29 cellular contexts compared by ENCODE assay signal in the genomic region with DNA sequence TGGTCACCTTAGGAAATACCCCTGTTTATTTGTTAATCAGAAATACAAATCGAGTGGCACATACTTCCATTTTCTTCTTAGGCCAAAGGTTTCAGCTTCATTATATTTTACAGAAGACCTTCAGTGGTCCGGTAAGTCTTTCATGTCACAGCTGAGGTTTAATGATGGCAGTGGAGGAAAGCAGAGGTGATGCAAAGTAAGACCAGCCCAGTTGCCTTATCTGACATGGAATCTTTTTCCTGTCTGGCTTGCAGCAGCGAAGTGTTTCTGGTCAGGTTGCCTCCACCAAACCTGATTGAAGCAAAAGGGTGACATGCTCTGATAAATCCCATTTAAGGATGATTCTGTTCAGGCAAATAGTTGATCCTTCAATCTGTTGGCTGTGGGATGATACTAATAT.
A peak's percentile ranks its signal among the peaks of the same experiment; 100 is the strongest.
DNase-seq lines count a peak whose midpoint lies in the region; ATAC-seq, FAIRE-seq and TF ChIP-seq lines count a peak whose summit lies in the region.
"Had no signal": no experiment of that assay in that cellular context is flagged by ENCODE, and none has a peak within 500 bp of the region (broad histone marks: within the 10 kb centered on the region; RNA-seq: fewer than 3 reads in every experiment).

No MANE protein-coding gene starts in this region.

- no peak overlapping the region for H3K9ac ChIP-seq in endothelial cell of umbilical vein (replicated peaks; ENCODE audit: extremely low read depth, insufficient read depth, low read length)

- peaks cover 75% of the 10 kb centered on the region for H3K4me1 Mint-ChIP-seq in activated CD8-positive, alpha-beta memory T cell treated with anti-CD3 and anti-CD28 coated beads, Interleukin-2, amount 10 ng/mL, durations not matched to agents 7 days and 5 days
- peaks cover 82% of the 10 kb centered on the region for H3K4me1 Mint-ChIP-seq in activated CD4-positive, alpha-beta memory T cell treated with anti-CD3 and anti-CD28 coated beads, Interleukin-2, amount 10 ng/mL, durations not matched to agents 7 days and 5 days

- H3K9me3 ChIP-seq in endothelial cell of umbilical vein (replicated peaks; ENCODE audit: control insufficient read depth, insufficient read depth, low read length), result no peaks in the 10 kb centered on the region
- H3K9me3 ChIP-seq: A549, BE2C, body of pancreas, ovary, right lobe of liver, testis had no signal

- no peaks in the 10 kb centered on the region for H3K4me1 ChIP-seq in endothelial cell of umbilical vein (ENCODE audit: control insufficient read depth, extremely low read depth, insufficient read depth, low read length)
- H3K4me1 ChIP-seq: body of pancreas, right lobe of liver, testis had no signal

- H3K27ac Mint-ChIP-seq in activated CD8-positive, alpha-beta memory T cell treated with anti-CD3 and anti-CD28 coated beads, Interleukin-2, amount 10 ng/mL, durations not matched to agents 7 days and 5 days, result peak overlapping the region; percentile 87
- H3K27ac Mint-ChIP-seq in activated CD4-positive, alpha-beta memory T cell treated with anti-CD3 and anti-CD28 coated beads, Interleukin-2, amount 10 ng/mL, durations not matched to agents 7 days and 5 days, result peak overlapping the region; percentile 66
- H3K27ac Mint-ChIP-seq: HFFc6 had no signal

- POLR2A ChIA-PET in activated CD4-positive, alpha-beta memory T cell treated with anti-CD3 and anti-CD28 coated beads, Interleukin-2, amount 10 ng/mL, durations not matched to agents 7 days and 5 days (lab: Charles Lee), result interaction anchor here (0.8 to 10.4 kb wide), 10 partner anchors 9 to 193 kb away, joined by 3 to 121 read pairs (median 6); no protein-coding TSS in a partner anchor
- POLR2A ChIA-PET in endothelial cell of umbilical vein (lab: Charles Lee), result no interaction called here

- no peak for FAIRE-seq in endothelial cell of umbilical vein (lab: Jason Lieb, UNC)
- FAIRE-seq: A549, RCC 7860 had no signal

- H3K4me3 ChIP-seq in endothelial cell of umbilical vein (replicated peaks in 1 of 3; ENCODE audit: insufficient read depth in 1 of 3, low read depth in 1 of 3, low read length in 3 of 3), result no peak overlapping the region
- H3K4me3 ChIP-seq: A549, body of pancreas, ovary, right lobe of liver, testis had no signal

- H2AFZ ChIP-seq in endothelial cell of umbilical vein (ENCODE audit: low read depth, low read length), result no peak overlapping the region

- no peak overlapping the region for H3K4me2 ChIP-seq in endothelial cell of umbilical vein (ENCODE audit: insufficient read depth, low read length)
- H3K4me2 ChIP-seq: A549 had no signal

- intact Hi-C loops in endothelial cell of umbilical vein (cut with micrococcal nuclease) (no loop called here), sciatic nerve (cut with DNase I) (no loop called here)

- H3K79me2 ChIP-seq in endothelial cell of umbilical vein (ENCODE audit: control insufficient read depth, insufficient read depth, low read length), result no peaks in the 10 kb centered on the region

- H3K27me3 Mint-ChIP-seq in activated CD8-positive, alpha-beta memory T cell treated with anti-CD3 and anti-CD28 coated beads, Interleukin-2, amount 10 ng/mL, durations not matched to agents 7 days and 5 days, result no peaks in the 10 kb centered on the region
- H3K27me3 Mint-ChIP-seq in activated CD4-positive, alpha-beta memory T cell treated with anti-CD3 and anti-CD28 coated beads, Interleukin-2, amount 10 ng/mL, durations not matched to agents 7 days and 5 days, result no peaks in the 10 kb centered on the region
- H3K27me3 Mint-ChIP-seq: naive thymus-derived CD8-positive, alpha-beta T cell had no signal

- H3K36me3 ChIP-seq in endothelial cell of umbilical vein (ENCODE audit: control insufficient read depth in 2 of 2, extremely low read depth in 1 of 2, insufficient read depth in 2 of 2, low read length in 2 of 2), result peaks cover 2 to 3% of the 10 kb centered on the region in 2 experiments
- H3K36me3 ChIP-seq: BE2C, ovary, right lobe of liver had no signal

- ATAC-seq in activated CD8-positive, alpha-beta memory T cell treated with anti-CD3 and anti-CD28 coated beads, Interleukin-2, amount 10 ng/mL, durations not matched to agents 7 days and 5 days, result peak; percentile 41
- ATAC-seq in GM18907 (IDR thresholded peaks at IDR 0.05; ENCODE audit: unreplicated experiment) (peak; percentile 31), sciatic nerve (no peak), HG02588 (IDR thresholded peaks at IDR 0.05; ENCODE audit: unreplicated experiment) (no peak), HG02852 (IDR thresholded peaks at IDR 0.05; ENCODE audit: unreplicated experiment) (no peak)
- ATAC-seq: A549; body of pancreas; left colon; naive thymus-derived CD8-positive, alpha-beta T cell; right lobe of liver had no signal

- TF ChIP-seq CTCF in endothelial cell of umbilical vein (IDR thresholded peaks at IDR 0.05; ENCODE audit: extremely low read depth in 1 of 2, insufficient read depth in 1 of 2, low read depth in 1 of 2, low read length in 2 of 2), result no peak

- peak overlapping the region; percentile 56 for H3K4me3 Mint-ChIP-seq in activated CD8-positive, alpha-beta memory T cell treated with anti-CD3 and anti-CD28 coated beads, Interleukin-2, amount 10 ng/mL, durations not matched to agents 7 days and 5 days
- peak overlapping the region; percentile 38 for H3K4me3 Mint-ChIP-seq in activated CD4-positive, alpha-beta memory T cell treated with anti-CD3 and anti-CD28 coated beads, Interleukin-2, amount 10 ng/mL, durations not matched to agents 7 days and 5 days
- H3K4me3 Mint-ChIP-seq: HFFc6; naive thymus-derived CD8-positive, alpha-beta T cell had no signal

- H3K9me1 ChIP-seq in endothelial cell of umbilical vein (replicated peaks; ENCODE audit: control insufficient read depth, extremely low read depth, insufficient read depth, low read length), result peaks cover 2% of the 10 kb centered on the region

- TF ChIP-seq POLR2A in endothelial cell of umbilical vein (IDR thresholded peaks at IDR 0.05; ENCODE audit: low read depth, low read length), result no peak

- peaks cover 40% of the 10 kb centered on the region for H3K36me3 Mint-ChIP-seq in activated CD8-positive, alpha-beta memory T cell treated with anti-CD3 and anti-CD28 coated beads, Interleukin-2, amount 10 ng/mL, durations not matched to agents 7 days and 5 days
- H3K36me3 Mint-ChIP-seq in activated CD4-positive, alpha-beta memory T cell treated with anti-CD3 and anti-CD28 coated beads, Interleukin-2, amount 10 ng/mL, durations not matched to agents 7 days and 5 days (ENCODE audit: low read depth), result peaks cover 24% of the 10 kb centered on the region

- H3K27ac ChIP-seq in endothelial cell of umbilical vein (ENCODE audit: insufficient read depth, low read depth, low read length), result no peak overlapping the region
- H3K27ac ChIP-seq: A549, body of pancreas, ovary, right lobe of liver, testis had no signal

- no peaks in the 10 kb centered on the region for H3K27me3 ChIP-seq in endothelial cell of umbilical vein (ENCODE audit: control insufficient read depth in 2 of 2, insufficient read depth in 2 of 2, low read length in 2 of 2)
- H3K27me3 ChIP-seq: BE2C, body of pancreas, ovary, right lobe of liver, testis had no signal

- CTCF ChIA-PET in activated CD8-positive, alpha-beta memory T cell treated with anti-CD3 and anti-CD28 coated beads, Interleukin-2, amount 10 ng/mL, durations not matched to agents 7 days and 5 days (lab: Charles Lee), result interaction anchor here (1.0 to 4.5 kb wide), 2 partner anchors 9 to 21 kb away, joined by 8 to 27 read pairs; no protein-coding TSS in a partner anchor
- CTCF ChIA-PET in activated CD4-positive, alpha-beta memory T cell treated with anti-CD3 and anti-CD28 coated beads, Interleukin-2, amount 10 ng/mL, durations not matched to agents 7 days and 5 days (lab: Charles Lee), result interaction anchor here (0.9 to 1.9 kb wide), 2 partner anchors 22 to 37 kb away, joined by 4 to 8 read pairs; no protein-coding TSS in a partner anchor
- CTCF ChIA-PET in endothelial cell of umbilical vein (lab: Charles Lee), result no interaction called here

- DNase-seq in activated CD8-positive, alpha-beta memory T cell treated with anti-CD3 and anti-CD28 coated beads, Interleukin-2, amount 10 ng/mL, durations not matched to agents 7 days and 5 days, result peak; percentile 70
- DNase-seq in activated CD8-positive, alpha-beta memory T cell treated with anti-CD3 and anti-CD28 coated beads for 24 hours, result no peak
- DNase-seq in activated CD4-positive, alpha-beta memory T cell treated with anti-CD3 and anti-CD28 coated beads, Interleukin-2, amount 10 ng/mL, durations not matched to agents 7 days and 5 days, result peak; percentile 45
- DNase-seq in endothelial cell of umbilical vein (ENCODE audit: low read depth, low spot score) (no peak), sciatic nerve (ENCODE audit: low spot score) (no peak)
- DNase-seq: activated CD4-positive, CD25-positive, alpha-beta regulatory T cell; activated CD8-positive, alpha-beta memory T cell treated with anti-CD3 and anti-CD28 coated beads, Interleukin-2, amount 50 U/mL, for 4 hours; BE2C; body of pancreas; glutamatergic neuron; HFFc6; KG1; left colon; naive thymus-derived CD8-positive, alpha-beta T cell; NCI-H1048; NCI-H2029; NCI-H446 treated with DMSO at 0.1 percent for 48 hours; NK-92 treated with Interleukin-12 subunit alpha and Interleukin-12 subunit beta, amount 100 ng/mL, for 24 hours; ovary; right lobe of liver; stimulated activated CD4-positive, alpha-beta T cell treated with anti-CD3 and anti-CD28 coated beads, Interleukin-15, amount 100 ng/mL, for 24 hours; T-helper 9 cell; testis had no signal

- H3K9me3 Mint-ChIP-seq in activated CD8-positive, alpha-beta memory T cell treated with anti-CD3 and anti-CD28 coated beads, Interleukin-2, amount 10 ng/mL, durations not matched to agents 7 days and 5 days (ENCODE audit: low read depth), result no peaks in the 10 kb centered on the region
- H3K9me3 Mint-ChIP-seq in activated CD4-positive, alpha-beta memory T cell treated with anti-CD3 and anti-CD28 coated beads, Interleukin-2, amount 10 ng/mL, durations not matched to agents 7 days and 5 days, result peaks cover 3% of the 10 kb centered on the region
- H3K9me3 Mint-ChIP-seq: activated naive CD4-positive, alpha-beta T cell treated with anti-CD3 and anti-CD28 coated beads, Interleukin-2, amount 50 U/mL, for 72 hours; HFFc6 had no signal

- TSS peak; percentile 39 for BruUV-seq in endothelial cell of umbilical vein (replicated peaks; lab: Mats Ljungman, UMichigan)

- H4K20me1 ChIP-seq in endothelial cell of umbilical vein (replicated peaks; ENCODE audit: control insufficient read depth, extremely low read depth, insufficient read depth, low read length), result no peaks in the 10 kb centered on the region

- dilution Hi-C loops in endothelial cell of umbilical vein (cut with MboI; ENCODE audit: extremely low pct_ligation_motif_present, low sequenced_read_pairs), result no loop called here

TF ChIP-seq in endothelial cell of umbilical vein, 7 proteins besides CTCF, POLR2A, EP300 and RAD21:
- TF ChIP-seq, protein P1, sequence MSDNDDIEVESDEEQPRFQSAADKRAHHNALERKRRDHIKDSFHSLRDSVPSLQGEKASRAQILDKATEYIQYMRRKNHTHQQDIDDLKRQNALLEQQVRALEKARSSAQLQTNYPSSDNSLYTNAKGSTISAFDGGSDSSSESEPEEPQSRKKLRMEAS (IDR thresholded peaks at IDR 0.05; ENCODE audit: insufficient read depth, insufficient read length), result no peak

Comparison
In these comparisons a context has a peak if more than half of its experiments do, and no peak if none do; other contexts are left out.
1. DNase-seq: peak in activated CD8-positive, alpha-beta memory T cell treated with anti-CD3 and anti-CD28 coated beads, Interleukin-2, amount 10 ng/mL, durations not matched to agents 7 days and 5 days (single experiment) and activated CD4-positive, alpha-beta memory T cell treated with anti-CD3 and anti-CD28 coated beads, Interleukin-2, amount 10 ng/mL, durations not matched to agents 7 days and 5 days (single experiment); none in activated CD8-positive, alpha-beta memory T cell treated with anti-CD3 and anti-CD28 coated beads for 24 hours (single experiment), endothelial cell of umbilical vein (single experiment) and sciatic nerve (single experiment).
2. ATAC-seq: peak in activated CD8-positive, alpha-beta memory T cell treated with anti-CD3 and anti-CD28 coated beads, Interleukin-2, amount 10 ng/mL, durations not matched to agents 7 days and 5 days (single experiment) and GM18907 (single experiment); none in sciatic nerve (single experiment), HG02588 (single experiment) and HG02852 (single experiment).